11 cellular contexts compared by ENCODE assay signal in genomic region chr11:123865293-123865692, GRCh38. TPM values are rescaled to one million over a fixed set of nuclear protein-coding genes. Genes with fewer than 3 reads are reported as not detected.
"Had no signal": no experiment of that assay in that cellular context is flagged by ENCODE, and none has a peak within 500 bp of the region (broad histone marks: within the 10 kb centered on the region; RNA-seq: fewer than 3 reads in every experiment).

No MANE protein-coding gene starts in this region.

RNA-seq across cellular contexts. Expression of gene TMEM225, which starts 20.2 kb away (rescaled TPM):
- total RNA-seq: activated CD4-positive, alpha-beta memory T cell treated with anti-CD3 and anti-CD28 coated beads, Interleukin-2, amount 10 ng/mL, durations not matched to agents 7 days and 5 days; activated CD4-positive, alpha-beta T cell treated with anti-CD3 and anti-CD28 coated beads for 36 hours; activated CD4-positive, alpha-beta T cell treated with anti-CD3 and anti-CD28 coated beads, Interleukin-2, amount 10 ng/mL, durations not matched to agents 7 days and 5 days; activated CD8-positive, alpha-beta memory T cell treated with anti-CD3 and anti-CD28 coated beads, Interleukin-2, amount 10 ng/mL, durations not matched to agents 7 days and 5 days; activated CD8-positive, alpha-beta T cell treated with anti-CD3 and anti-CD28 coated beads, Interleukin-2, amount 10 ng/mL, durations not matched to agents 7 days and 5 days; activated naive CD8-positive, alpha-beta T cell treated with anti-CD3 and anti-CD28 coated beads, Interleukin-2, amount 10 ng/mL, durations not matched to agents 7 days and 5 days; activated T-helper 2 cell treated with anti-CD3 and anti-CD28 coated beads, Interferon-gamma antibody, Interleukin-2, Interleukin-4, amounts not matched to agents 10 μg/mL and 5 μg/mL and 100 μg/mL, durations not matched to agents 14 hours and 24 hours and 36 hours; ascending aorta; bronchial epithelial cell; cardiac muscle cell had no signal
- polyA plus RNA-seq: adipose tissue, cardiac muscle cell had no signal

RNA-seq across cellular contexts. Expression of gene OR8D4, which starts 36.7 kb away (rescaled TPM):
- total RNA-seq: activated CD4-positive, alpha-beta memory T cell treated with anti-CD3 and anti-CD28 coated beads, Interleukin-2, amount 10 ng/mL, durations not matched to agents 7 days and 5 days; activated CD4-positive, alpha-beta T cell treated with anti-CD3 and anti-CD28 coated beads for 36 hours; activated CD4-positive, alpha-beta T cell treated with anti-CD3 and anti-CD28 coated beads, Interleukin-2, amount 10 ng/mL, durations not matched to agents 7 days and 5 days; activated CD8-positive, alpha-beta memory T cell treated with anti-CD3 and anti-CD28 coated beads, Interleukin-2, amount 10 ng/mL, durations not matched to agents 7 days and 5 days; activated CD8-positive, alpha-beta T cell treated with anti-CD3 and anti-CD28 coated beads, Interleukin-2, amount 10 ng/mL, durations not matched to agents 7 days and 5 days; activated naive CD8-positive, alpha-beta T cell treated with anti-CD3 and anti-CD28 coated beads, Interleukin-2, amount 10 ng/mL, durations not matched to agents 7 days and 5 days; activated T-helper 2 cell treated with anti-CD3 and anti-CD28 coated beads, Interferon-gamma antibody, Interleukin-2, Interleukin-4, amounts not matched to agents 10 μg/mL and 5 μg/mL and 100 μg/mL, durations not matched to agents 14 hours and 24 hours and 36 hours; ascending aorta; bronchial epithelial cell; cardiac muscle cell had no signal
- polyA plus RNA-seq: adipose tissue, cardiac muscle cell had no signal

RNA-seq across cellular contexts. Expression of gene OR6M1, which starts 59.1 kb away (rescaled TPM):
- total RNA-seq: activated CD4-positive, alpha-beta memory T cell treated with anti-CD3 and anti-CD28 coated beads, Interleukin-2, amount 10 ng/mL, durations not matched to agents 7 days and 5 days; activated CD4-positive, alpha-beta T cell treated with anti-CD3 and anti-CD28 coated beads for 36 hours; activated CD4-positive, alpha-beta T cell treated with anti-CD3 and anti-CD28 coated beads, Interleukin-2, amount 10 ng/mL, durations not matched to agents 7 days and 5 days; activated CD8-positive, alpha-beta memory T cell treated with anti-CD3 and anti-CD28 coated beads, Interleukin-2, amount 10 ng/mL, durations not matched to agents 7 days and 5 days; activated CD8-positive, alpha-beta T cell treated with anti-CD3 and anti-CD28 coated beads, Interleukin-2, amount 10 ng/mL, durations not matched to agents 7 days and 5 days; activated naive CD8-positive, alpha-beta T cell treated with anti-CD3 and anti-CD28 coated beads, Interleukin-2, amount 10 ng/mL, durations not matched to agents 7 days and 5 days; activated T-helper 2 cell treated with anti-CD3 and anti-CD28 coated beads, Interferon-gamma antibody, Interleukin-2, Interleukin-4, amounts not matched to agents 10 μg/mL and 5 μg/mL and 100 μg/mL, durations not matched to agents 14 hours and 24 hours and 36 hours; ascending aorta; bronchial epithelial cell; cardiac muscle cell had no signal
- polyA plus RNA-seq: adipose tissue, cardiac muscle cell had no signal
